ENCODE assay signal across 18 cellular contexts in the genomic region with DNA sequence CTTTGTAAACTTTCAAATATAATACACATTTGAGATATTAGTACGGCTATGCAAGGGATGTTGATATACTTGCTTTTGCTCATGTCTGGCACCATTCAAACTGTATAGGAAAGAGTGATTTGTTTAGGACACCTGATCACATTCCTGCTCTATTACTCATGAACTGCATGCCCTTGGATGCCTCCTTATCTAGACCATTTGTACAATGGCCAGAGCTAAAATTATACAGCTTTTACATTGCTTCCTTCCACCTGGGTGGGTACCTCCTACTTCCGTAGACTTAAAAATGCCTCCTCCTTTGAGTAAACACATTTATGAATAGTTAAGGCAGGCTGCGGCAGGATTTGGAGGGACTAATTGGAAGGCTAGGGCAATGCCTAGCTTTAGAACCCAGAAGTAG.
DNase-seq lines count a peak whose midpoint lies in the region; ATAC-seq, FAIRE-seq and TF ChIP-seq lines count a peak whose summit lies in the region.
"Had no signal": no experiment of that assay in that cellular context is flagged by ENCODE, and none has a peak within 500 bp of the region (broad histone marks: within the 10 kb centered on the region; RNA-seq: fewer than 3 reads in every experiment).

No MANE protein-coding gene starts in this region.

- intact Hi-C loops in Caco-2 (cut with micrococcal nuclease; ENCODE audit: unreplicated experiment) = no loop called here
- intact Hi-C loops in body of pancreas (cut with DNase I) = no loop called here
- intact Hi-C loops in Calu3 (cut with micrococcal nuclease; ENCODE audit: unreplicated experiment) = no loop called here

- dilution Hi-C loops in keratinocyte (cut with MboI; ENCODE audit: extremely low pct_ligation_motif_present, low sequenced_read_pairs) = no loop called here

- H3K79me2 ChIP-seq in keratinocyte (ENCODE audit: control insufficient read depth, insufficient read depth, low read length) = no peaks in the 10 kb centered on the region

- no peak overlapping the region for H3K4me3 ChIP-seq in Caco-2 (ENCODE audit: low read depth, low read length)
- H3K4me3 ChIP-seq in body of pancreas = no peak overlapping the region
- no peak overlapping the region for H3K4me3 ChIP-seq in keratinocyte (ENCODE audit: control insufficient read depth in 2 of 3, extremely low read depth in 1 of 3, insufficient read depth in 2 of 3, low read depth in 1 of 3, low read length in 3 of 3)
- H3K4me3 ChIP-seq: HAP-1, SK-N-MC had no signal

- no peaks in the 10 kb centered on the region for H3K9me1 ChIP-seq in keratinocyte (ENCODE audit: control insufficient read depth, extremely low read depth, insufficient read depth, low read length)

- peaks cover 8% of the 10 kb centered on the region for H3K4me1 ChIP-seq in Caco-2
- H3K4me1 ChIP-seq in body of pancreas = peaks cover 10% of the 10 kb centered on the region
- peaks cover 4% of the 10 kb centered on the region for H3K4me1 ChIP-seq in keratinocyte (ENCODE audit: control insufficient read depth, extremely low read depth, insufficient read depth, low read length)
- H3K4me1 ChIP-seq: HAP-1 had no signal

- peak; percentile 74 for ATAC-seq in body of pancreas
- ATAC-seq: CD8-positive, alpha-beta T cell; PC-3 had no signal

- H3K27ac Mint-ChIP-seq in Caco-2 (ENCODE audit: unreplicated experiment) = no peak overlapping the region
- H3K27ac Mint-ChIP-seq in Calu3 (ENCODE audit: unreplicated experiment) = no peak overlapping the region
- no peak overlapping the region for H3K27ac Mint-ChIP-seq in activated CD4-positive, alpha-beta memory T cell treated with anti-CD3 and anti-CD28 coated beads, Interleukin-2, amount 10 ng/mL, durations not matched to agents 7 days and 5 days
- H3K27ac Mint-ChIP-seq: CD8-positive, alpha-beta T cell had no signal

- 18 to 26% methylated on average over 3 of the region's 3 CpGs for WGBS in body of pancreas, 2 donors

- no peak overlapping the region for H3K4me3 Mint-ChIP-seq in Caco-2 (ENCODE audit: unreplicated experiment)
- no peak overlapping the region for H3K4me3 Mint-ChIP-seq in Calu3 (ENCODE audit: low read depth, unreplicated experiment)
- no peak overlapping the region for H3K4me3 Mint-ChIP-seq in activated CD4-positive, alpha-beta memory T cell treated with anti-CD3 and anti-CD28 coated beads, Interleukin-2, amount 10 ng/mL, durations not matched to agents 7 days and 5 days
- H3K4me3 Mint-ChIP-seq: CD8-positive, alpha-beta T cell had no signal

- H3K9me3 Mint-ChIP-seq in Caco-2 (ENCODE audit: unreplicated experiment) (peaks cover 13% of the 10 kb centered on the region), Calu3 (ENCODE audit: low read depth, unreplicated experiment) (peaks cover 6% of the 10 kb centered on the region)
- peaks cover 11% of the 10 kb centered on the region for H3K9me3 Mint-ChIP-seq in activated CD4-positive, alpha-beta memory T cell treated with anti-CD3 and anti-CD28 coated beads, Interleukin-2, amount 10 ng/mL, durations not matched to agents 7 days and 5 days

- H3K36me3 ChIP-seq in Caco-2 (ENCODE audit: control insufficient read depth, insufficient read depth, low read length) (no peaks in the 10 kb centered on the region), body of pancreas (replicated peaks in 1 of 2; ENCODE audit: insufficient read depth in 1 of 2, low read depth in 2 of 2) (no peaks in the 10 kb centered on the region), keratinocyte (ENCODE audit: control insufficient read depth in 2 of 2, extremely low read depth in 1 of 2, insufficient read depth in 2 of 2, low read length in 2 of 2) (no peaks in the 10 kb centered on the region)
- H3K36me3 ChIP-seq: BE2C, HAP-1 had no signal

- H3K36me3 Mint-ChIP-seq in Caco-2 (ENCODE audit: insufficient read depth, unreplicated experiment) (peaks cover 4% of the 10 kb centered on the region), Calu3 (ENCODE audit: insufficient read depth, unreplicated experiment) (no peaks in the 10 kb centered on the region)
- no peaks in the 10 kb centered on the region for H3K36me3 Mint-ChIP-seq in activated CD4-positive, alpha-beta memory T cell treated with anti-CD3 and anti-CD28 coated beads, Interleukin-2, amount 10 ng/mL, durations not matched to agents 7 days and 5 days (ENCODE audit: low read depth)
- H3K36me3 Mint-ChIP-seq: CD8-positive, alpha-beta T cell had no signal

- no TSS peak for BruUV-seq in Caco-2 (replicated peaks; lab: Mats Ljungman, UMichigan)
- no TSS peak for BruUV-seq in Calu3 (replicated peaks; lab: Mats Ljungman, UMichigan)

- POLR2A ChIA-PET in Caco-2 (lab: Charles Lee) = no interaction called here
- POLR2A ChIA-PET in activated CD4-positive, alpha-beta memory T cell treated with anti-CD3 and anti-CD28 coated beads, Interleukin-2, amount 10 ng/mL, durations not matched to agents 7 days and 5 days (lab: Charles Lee) = no interaction called here

- no peak for TF ChIP-seq CTCF in Caco-2 (IDR thresholded peaks at IDR 0.05; ENCODE audit: insufficient read depth in 1 of 2, low read depth in 1 of 2, low read length in 1 of 2, severe bottlenecking in 1 of 2, unreplicated experiment in 1 of 2)
- TF ChIP-seq CTCF in body of pancreas (IDR thresholded peaks at IDR 0.05) = no peak
- no peak for TF ChIP-seq CTCF in keratinocyte (optimal IDR thresholded peaks at IDR 0.05 in 1 of 3, IDR thresholded peaks at IDR 0.05 in 1 of 3, conservative IDR thresholded peaks at IDR 0.05 in 1 of 3; ENCODE audit: extremely low read depth in 1 of 3, insufficient read depth in 2 of 3, low read length in 3 of 3)
- TF ChIP-seq CTCF in Calu3 (IDR thresholded peaks at IDR 0.05; ENCODE audit: unreplicated experiment) = no peak

- no peak for FAIRE-seq in keratinocyte (lab: Jason Lieb, UNC)
- FAIRE-seq: G401.6, HTR-8/SVneo had no signal

- CTCF ChIA-PET in Caco-2 (lab: Charles Lee) = interaction anchor here (1.0 kb wide), 1 partner anchor 307 kb away, joined by 4 read pairs; no protein-coding TSS in a partner anchor
- CTCF ChIA-PET in Calu3 (lab: Charles Lee) = no interaction called here
- CTCF ChIA-PET in activated CD4-positive, alpha-beta memory T cell treated with anti-CD3 and anti-CD28 coated beads, Interleukin-2, amount 10 ng/mL, durations not matched to agents 7 days and 5 days (lab: Charles Lee) = no interaction called here

- H2AFZ ChIP-seq in keratinocyte (ENCODE audit: control insufficient read depth, low read length) = no peak overlapping the region

- no peak overlapping the region for H3K9ac ChIP-seq in keratinocyte (ENCODE audit: control insufficient read depth, extremely low read depth, insufficient read depth, low read length)

- no peaks in the 10 kb centered on the region for H3K9me3 ChIP-seq in Caco-2
- H3K9me3 ChIP-seq in body of pancreas = no peaks in the 10 kb centered on the region
- no peaks in the 10 kb centered on the region for H3K9me3 ChIP-seq in keratinocyte (ENCODE audit: control insufficient read depth, low read depth, low read length)
- H3K9me3 ChIP-seq: BE2C, HAP-1 had no signal

- H3K27me3 Mint-ChIP-seq in Caco-2 (ENCODE audit: insufficient read depth, unreplicated experiment) = no peaks in the 10 kb centered on the region
- H3K27me3 Mint-ChIP-seq in Calu3 (ENCODE audit: unreplicated experiment) = peaks cover 17% of the 10 kb centered on the region
- no peaks in the 10 kb centered on the region for H3K27me3 Mint-ChIP-seq in activated CD4-positive, alpha-beta memory T cell treated with anti-CD3 and anti-CD28 coated beads, Interleukin-2, amount 10 ng/mL, durations not matched to agents 7 days and 5 days

- no peaks in the 10 kb centered on the region for H3K4me1 Mint-ChIP-seq in Caco-2 (ENCODE audit: low read depth, unreplicated experiment)
- H3K4me1 Mint-ChIP-seq in Calu3 (ENCODE audit: low read depth, unreplicated experiment) = no peaks in the 10 kb centered on the region
- no peaks in the 10 kb centered on the region for H3K4me1 Mint-ChIP-seq in activated CD4-positive, alpha-beta memory T cell treated with anti-CD3 and anti-CD28 coated beads, Interleukin-2, amount 10 ng/mL, durations not matched to agents 7 days and 5 days

- H3K4me2 ChIP-seq in keratinocyte (ENCODE audit: control insufficient read depth, extremely low read depth, insufficient read depth, low read depth, low read length) = no peak overlapping the region

- H3K27ac ChIP-seq in body of pancreas (no peak overlapping the region), keratinocyte (ENCODE audit: control insufficient read depth, insufficient read depth, low read length) (no peak overlapping the region)
- H3K27ac ChIP-seq: SK-N-MC had no signal

- peak; percentile 18 to 36 for DNase-seq in Caco-2
- peak; percentile 23 for DNase-seq in HT-29 (ENCODE audit: low spot score)
- peak in 2 of 4 donors; percentile 3 to 10 for DNase-seq in body of pancreas
- peak; percentile 19 for DNase-seq in keratinocyte (ENCODE audit: low read depth, low spot score)
- no peak for DNase-seq in C1 segment of cervical spinal cord (lab: John Stamatoyannopoulos, UW)
- DNase-seq in Calu3 = no peak
- DNase-seq in activated CD4-positive, alpha-beta memory T cell treated with anti-CD3 and anti-CD28 coated beads, Interleukin-2, amount 10 ng/mL, durations not matched to agents 7 days and 5 days = no peak
- DNase-seq: BE2C; CD8-positive, alpha-beta T cell; DND-41; NCI-H187; NCI-H446; NCI-H774; PC-3 had no signal

- no peak for TF ChIP-seq POLR2A in body of pancreas (IDR thresholded peaks at IDR 0.05)

- no peaks in the 10 kb centered on the region for H4K20me1 ChIP-seq in keratinocyte (ENCODE audit: control insufficient read depth, extremely low read depth, insufficient read depth, low read length)

- H3K27me3 ChIP-seq in Caco-2 (replicated peaks; ENCODE audit: control insufficient read depth, insufficient read depth, low read length) = no peaks in the 10 kb centered on the region
- no peaks in the 10 kb centered on the region for H3K27me3 ChIP-seq in body of pancreas
- no peaks in the 10 kb centered on the region for H3K27me3 ChIP-seq in keratinocyte (ENCODE audit: control insufficient read depth, extremely low read depth, insufficient read depth, low read length)
- H3K27me3 ChIP-seq: BE2C had no signal

Comparison
In these comparisons a context has a peak if more than half of its experiments do, and no peak if none do; other contexts are left out.
1. DNase-seq: peak in Caco-2 (2 of 2), HT-29 (single experiment) and keratinocyte (single experiment); none in C1 segment of cervical spinal cord (0 of 14), Calu3 (single experiment) and activated CD4-positive, alpha-beta memory T cell treated with anti-CD3 and anti-CD28 coated beads, Interleukin-2, amount 10 ng/mL, durations not matched to agents 7 days and 5 days (single experiment).